In the genomic region with DNA sequence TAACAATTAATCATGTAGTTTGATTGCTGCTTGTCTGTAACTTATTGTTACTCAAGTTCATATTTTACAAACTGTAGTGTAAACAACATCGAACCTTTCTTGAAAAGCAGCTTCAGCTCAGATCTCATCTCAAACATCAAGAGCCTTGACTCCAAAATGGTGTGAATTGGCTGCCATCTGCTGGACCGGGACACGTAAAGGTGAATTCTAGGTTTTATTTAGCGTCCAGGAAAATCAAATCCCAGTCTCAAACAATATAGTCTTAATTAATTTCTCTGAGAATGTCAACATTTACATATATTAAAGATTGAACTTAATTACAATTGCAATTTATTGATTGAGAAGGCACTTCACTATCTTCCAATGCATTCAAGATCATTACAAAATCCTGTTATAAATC, we compare ENCODE assay signal across 10 cellular contexts.
DNase-seq lines count a peak whose midpoint lies in the region; ATAC-seq, FAIRE-seq and TF ChIP-seq lines count a peak whose summit lies in the region.
"Had no signal": no experiment of that assay in that cellular context is flagged by ENCODE, and none has a peak within 500 bp of the region (broad histone marks: within the 10 kb centered on the region; RNA-seq: fewer than 3 reads in every experiment).

No MANE protein-coding gene starts in this region.

- no peaks in the 10 kb centered on the region for H3K4me1 Mint-ChIP-seq in glutamatergic neuron (ENCODE audit: low read depth, unreplicated experiment)

- FAIRE-seq in GM12891 (lab: Jason Lieb, UNC) = no peak

- H3K4me1 ChIP-seq in IMR-90 (ENCODE audit: control insufficient read depth, insufficient read depth, low read length) (no peaks in the 10 kb centered on the region), PC-9 (replicated peaks; ENCODE audit: insufficient read depth) (no peaks in the 10 kb centered on the region)

- no peak overlapping the region for H4K91ac ChIP-seq in IMR-90 (ENCODE audit: insufficient read depth, low read depth, low read length)

- TF ChIP-seq POLR2A in IMR-90 (IDR thresholded peaks at IDR 0.05; ENCODE audit: low read depth, low read length) (no peak), GM12891 (IDR thresholded peaks at IDR 0.05; ENCODE audit: low read depth, low read length) (no peak)

- dilution Hi-C loops in IMR-90 (cut with HindIII; ENCODE audit: low sequenced_read_pairs, unreplicated experiment) = no loop called here

- no peaks in the 10 kb centered on the region for H3K79me1 ChIP-seq in IMR-90 (ENCODE audit: low read depth in 1 of 2, low read length in 2 of 2)

- H3F3A ChIP-seq in PC-9 (ENCODE audit: insufficient read depth, low read depth) = no peaks in the 10 kb centered on the region

- H3K4me3 ChIP-seq in IMR-90 (ENCODE audit: insufficient read depth, low read depth, low read length) (no peak overlapping the region), PC-9 (no peak overlapping the region)

- WGBS in IMR-90 (ENCODE audit: extremely low coverage in 2 of 2, insufficient read length in 1 of 2), 2 experiments = no CpG with 5 or more reads among the region's 4 CpGs

- H3K27me3 Mint-ChIP-seq in glutamatergic neuron (ENCODE audit: unreplicated experiment) = no peaks in the 10 kb centered on the region

- H2BK15ac ChIP-seq in IMR-90 (ENCODE audit: low read depth, low read length) = no peak overlapping the region

- no peak overlapping the region for H3K4me2 ChIP-seq in IMR-90 (ENCODE audit: low read depth, low read length)
- H3K4me2 ChIP-seq in PC-9 = no peak overlapping the region

- POLR2A ChIA-PET in IMR-90 (lab: Charles Lee; ENCODE audit: unreplicated experiment) = no interaction called here
- POLR2A ChIA-PET in PC-9 (lab: Charles Lee; ENCODE audit: unreplicated experiment) = no interaction called here

- H3K9ac ChIP-seq in IMR-90 (ENCODE audit: low read depth, low read length) = no peak overlapping the region

- no peak overlapping the region for H3K23ac ChIP-seq in IMR-90 (ENCODE audit: low read depth, low read length)

- H4K5ac ChIP-seq in IMR-90 (ENCODE audit: low read depth, low read length) = no peak overlapping the region

- no peak overlapping the region for H3K27ac Mint-ChIP-seq in glutamatergic neuron (ENCODE audit: unreplicated experiment)

- no peak overlapping the region for H2BK120ac ChIP-seq in IMR-90 (ENCODE audit: low read depth, low read length)

- CTCF ChIA-PET in IMR-90 (lab: Yijun Ruan, JAX) (no interaction called here), PC-9 (lab: Charles Lee) (no interaction called here)

- ATAC-seq in IMR-90 (ENCODE audit: low read depth) (no peak), HG03571 (IDR thresholded peaks at IDR 0.05; ENCODE audit: unreplicated experiment) (no peak), GM21423 (IDR thresholded peaks at IDR 0.05; ENCODE audit: unreplicated experiment) (no peak)

- no peak overlapping the region for H3K18ac ChIP-seq in IMR-90 (ENCODE audit: low read depth, low read length)

- no peaks in the 10 kb centered on the region for H4K20me1 ChIP-seq in IMR-90 (ENCODE audit: insufficient read depth, low read length)
- H4K20me1 ChIP-seq in PC-9 (ENCODE audit: insufficient read depth) = no peaks in the 10 kb centered on the region

- no peak overlapping the region for H3K27ac ChIP-seq in IMR-90 (ENCODE audit: insufficient read depth, low read length)
- no peak overlapping the region for H3K27ac ChIP-seq in PC-9
- H3K27ac ChIP-seq: HL-60 had no signal

- H3K36me3 ChIP-seq in IMR-90 (ENCODE audit: control insufficient read depth, insufficient read depth, low read length) = no peaks in the 10 kb centered on the region
- no peaks in the 10 kb centered on the region for H3K36me3 ChIP-seq in PC-9 (ENCODE audit: low read depth)

- no peak for TF ChIP-seq RAD21 in IMR-90 (IDR thresholded peaks at IDR 0.05; ENCODE audit: low read length)

- no peak overlapping the region for H3K56ac ChIP-seq in IMR-90 (ENCODE audit: extremely low read depth, insufficient read depth, low read length)

- in situ Hi-C loops in ACHN (cut with HindIII; ENCODE audit: low pct_ligation_motif_present, low pct_unique_long_range_greater_than_20kb, low sequenced_read_pairs) = no loop called here
- in situ Hi-C loops in IMR-90 (cut with MboI; ENCODE audit: low sequenced_read_pairs) = no loop called here

- peak; percentile 8 for DNase-seq in ACHN
- peak; percentile 2 for DNase-seq in IMR-90
- peak; percentile 3 to 45 for DNase-seq in PC-9
- DNase-seq in glutamatergic neuron = peak; percentile 63
- DNase-seq in T-helper 9 cell = no peak
- no peak for DNase-seq in GM12891 (ENCODE audit: insufficient read length, low spot score)
- DNase-seq: activated CD8-positive, alpha-beta memory T cell treated with anti-CD3 and anti-CD28 coated beads, Interleukin-2, amount 50 U/mL, for 4 hours had no signal

- H3K27me3 ChIP-seq in IMR-90 (ENCODE audit: control insufficient read depth, insufficient read depth, low read length) (no peaks in the 10 kb centered on the region), PC-9 (ENCODE audit: insufficient read depth, low read depth) (peaks cover 11% of the 10 kb centered on the region; the same call in 1 of the 2 replicates)

- H2AK9ac ChIP-seq in IMR-90 (replicated peaks; ENCODE audit: low read depth, low read length, poor library complexity) = no peak overlapping the region

- BruUV-seq in IMR-90 (replicated peaks; lab: Mats Ljungman, UMichigan) = no TSS peak
- BruUV-seq in PC-9 (replicated peaks; lab: Mats Ljungman, UMichigan) = no TSS peak

- no peak overlapping the region for H3K14ac ChIP-seq in IMR-90 (replicated peaks; ENCODE audit: low read depth, low read length)

- H3K36me3 Mint-ChIP-seq in glutamatergic neuron (ENCODE audit: unreplicated experiment) = peaks cover 5% of the 10 kb centered on the region

- no peak overlapping the region for H2BK5ac ChIP-seq in IMR-90 (ENCODE audit: low read depth, low read length, poor library complexity, severe bottlenecking)

- H2AK5ac ChIP-seq in IMR-90 (ENCODE audit: low read depth, low read length) = no peak overlapping the region

- H3K4ac ChIP-seq in IMR-90 (ENCODE audit: low read depth, low read length) = no peak overlapping the region

- no peak overlapping the region for H2BK20ac ChIP-seq in IMR-90 (ENCODE audit: low read depth, low read length)

- intact Hi-C loops in IMR-90 (cut with micrococcal nuclease) (no loop called here), PC-9 (cut with micrococcal nuclease; ENCODE audit: unreplicated experiment) (no loop called here)

- H3K4me3 Mint-ChIP-seq in glutamatergic neuron (ENCODE audit: unreplicated experiment) = no peak overlapping the region

- H3K9me3 Mint-ChIP-seq in glutamatergic neuron (ENCODE audit: unreplicated experiment) = no peaks in the 10 kb centered on the region

- H4K8ac ChIP-seq in IMR-90 (ENCODE audit: low read depth in 2 of 2, low read length in 2 of 2) = no peak overlapping the region

- H3K9me2 ChIP-seq in PC-9 (ENCODE audit: insufficient read depth) = no peaks in the 10 kb centered on the region

- TF ChIP-seq CTCF in IMR-90 (conservative IDR thresholded peaks at IDR 0.05; ENCODE audit: low read depth, low read length) = no peak
- TF ChIP-seq CTCF in PC-9 (conservative IDR thresholded peaks at IDR 0.05) = peak; percentile 41
- no peak for TF ChIP-seq CTCF in glutamatergic neuron (IDR thresholded peaks at IDR 0.05; ENCODE audit: partially characterized antibody, unreplicated experiment)

- H3K9me1 ChIP-seq in IMR-90 (ENCODE audit: insufficient read depth, low read length) = no peaks in the 10 kb centered on the region

- peaks cover 13% of the 10 kb centered on the region for H3K9me3 ChIP-seq in IMR-90 (ENCODE audit: control insufficient read depth, insufficient read depth, low read length)
- H3K9me3 ChIP-seq in PC-9 (ENCODE audit: insufficient read depth, low read depth) = no peaks in the 10 kb centered on the region

- H2AFZ ChIP-seq in IMR-90 (replicated peaks; ENCODE audit: low read length, poor library complexity) (no peak overlapping the region), PC-9 (no peak overlapping the region)

- no peaks in the 10 kb centered on the region for H3K79me2 ChIP-seq in PC-9 (ENCODE audit: low read depth)

TF ChIP-seq in IMR-90, 13 proteins besides CTCF, POLR2A, EP300 and RAD21 (continues in another document):
- TF ChIP-seq MAFK (IDR thresholded peaks at IDR 0.05; ENCODE audit: low read depth, low read length) (no peak), NFE2L2 (IDR thresholded peaks at IDR 0.05; ENCODE audit: low read depth, low read length) (no peak), FOS (IDR thresholded peaks at IDR 0.05; ENCODE audit: low read depth, low read length) (no peak), MAZ (IDR thresholded peaks at IDR 0.05; ENCODE audit: borderline replicate concordance, low read depth, low read length) (no peak)
- TF ChIP-seq, protein P1, sequence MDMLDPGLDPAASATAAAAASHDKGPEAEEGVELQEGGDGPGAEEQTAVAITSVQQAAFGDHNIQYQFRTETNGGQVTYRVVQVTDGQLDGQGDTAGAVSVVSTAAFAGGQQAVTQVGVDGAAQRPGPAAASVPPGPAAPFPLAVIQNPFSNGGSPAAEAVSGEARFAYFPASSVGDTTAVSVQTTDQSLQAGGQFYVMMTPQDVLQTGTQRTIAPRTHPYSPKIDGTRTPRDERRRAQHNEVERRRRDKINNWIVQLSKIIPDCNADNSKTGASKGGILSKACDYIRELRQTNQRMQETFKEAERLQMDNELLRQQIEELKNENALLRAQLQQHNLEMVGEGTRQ (IDR thresholded peaks at IDR 0.05; ENCODE audit: low read depth, low read length) = no peak

TF ChIP-seq in GM12891, 5 proteins besides CTCF, POLR2A, EP300 and RAD21:
- TF ChIP-seq PAX5 (IDR thresholded peaks at IDR 0.05; ENCODE audit: insufficient read depth, low read length, severe bottlenecking) = no peak
- TF ChIP-seq SPI1 (IDR thresholded peaks at IDR 0.05; ENCODE audit: low read depth, low read length) = no peak
- no peak for TF ChIP-seq POU2F2 (IDR thresholded peaks at IDR 0.05; ENCODE audit: low read depth, low read length)
- TF ChIP-seq TAF1 (IDR thresholded peaks at IDR 0.05; ENCODE audit: low read depth, low read length) = no peak
- no peak for TF ChIP-seq POLR2AphosphoS5 (IDR thresholded peaks at IDR 0.05; ENCODE audit: low read depth, low read length)

Comparison
In these comparisons a context has a peak if more than half of its experiments do, and no peak if none do; other contexts are left out.
1. DNase-seq: peak in ACHN (single experiment), IMR-90 (single experiment), PC-9 (2 of 2) and glutamatergic neuron (single experiment); none in T-helper 9 cell (single experiment) and GM12891 (single experiment).